1 cellular context compared by ENCODE assay signal in genomic region chr1:36384542-36385409, GRCh38.
A peak's percentile ranks its signal among the peaks of the same experiment; 100 is the strongest.
TF ChIP-seq lines count a peak whose summit lies in the region.

No MANE protein-coding gene starts in this region.

TF ChIP-seq in neural cell, 6 proteins besides CTCF, POLR2A, EP300 and RAD21 (continued from another document):
- TF ChIP-seq REST (IDR thresholded peaks at IDR 0.05; ENCODE audit: borderline replicate concordance) (peak; percentile 19), EZH2 (IDR thresholded peaks at IDR 0.05; ENCODE audit: borderline replicate concordance, insufficient read depth, low read length, poor library complexity, severe bottlenecking) (no peak)
TF ChIP-seq in neural cell: peak in this region for 3.
